ENCODE assay signal across 3 cellular contexts in the genomic region with DNA sequence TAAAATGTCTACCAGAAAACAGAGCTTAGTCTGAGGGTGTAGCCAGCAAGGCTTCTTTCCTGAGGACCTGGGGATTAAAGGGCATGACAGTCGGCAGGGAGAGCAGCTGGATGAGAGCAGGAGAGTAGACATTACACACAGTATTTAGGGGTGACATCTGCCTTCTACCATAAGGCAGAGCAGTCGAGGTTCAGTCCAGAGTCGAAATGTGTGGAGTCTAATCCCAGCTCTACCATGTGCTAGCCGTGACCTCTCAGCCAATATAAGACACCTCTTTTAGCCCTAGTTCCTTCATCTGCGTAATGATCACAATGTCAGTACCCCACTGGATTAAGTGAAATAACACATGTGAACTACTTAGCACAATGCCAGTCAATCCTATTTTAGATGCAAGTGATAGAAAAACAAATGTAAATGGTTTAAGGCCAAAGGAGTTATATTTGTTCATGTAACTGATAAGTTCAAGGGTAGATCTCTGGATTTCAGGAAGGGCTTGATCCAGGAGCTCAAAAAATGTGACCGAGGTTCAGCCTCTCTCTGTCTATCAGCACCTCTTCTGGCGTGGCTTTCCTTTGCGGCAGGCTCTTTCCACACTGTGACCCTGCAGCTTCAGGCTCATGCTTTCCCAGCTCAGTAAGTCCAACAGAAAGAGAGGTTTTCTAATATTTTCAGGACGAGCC.
TF ChIP-seq lines count a peak whose summit lies in the region.

No MANE protein-coding gene starts in this region.

TF ChIP-seq in A549, 52 proteins besides CTCF, POLR2A, EP300 and RAD21:
- TF ChIP-seq TP53 (CRISPR knock-in tag; IDR thresholded peaks at IDR 0.05) (0 out of 2 replicates have a peak, but pooled peaks have one; percentile 57), EHMT2 (IDR thresholded peaks at IDR 0.05; ENCODE audit: low read depth) (no peak), EHF (CRISPR knock-in tag; IDR thresholded peaks at IDR 0.05) (peak; percentile 91), HOXA7 (CRISPR knock-in tag; IDR thresholded peaks at IDR 0.05) (peak; percentile 85), HOXB5 (CRISPR knock-in tag; IDR thresholded peaks at IDR 0.05) (peak; percentile 71), MAZ (IDR thresholded peaks at IDR 0.05; ENCODE audit: borderline replicate concordance, low read depth, low read length) (no peak), RCOR1 (IDR thresholded peaks at IDR 0.05; ENCODE audit: low read depth, low read length) (no peak), TFCP2L1 (CRISPR knock-in tag; IDR thresholded peaks at IDR 0.05) (no peak), ZC3H11A (IDR thresholded peaks at IDR 0.05) (no peak), HEYL (CRISPR knock-in tag; IDR thresholded peaks at IDR 0.05) (0 out of 2 replicates have a peak, but pooled peaks have one; percentile 15), RARB (CRISPR knock-in tag; IDR thresholded peaks at IDR 0.05) (peak; percentile 29; the same call in 1 of the 2 replicates), HOXB13 (CRISPR knock-in tag; IDR thresholded peaks at IDR 0.05; ENCODE audit: low read depth) (peak; percentile 96), ZNF302 (CRISPR knock-in tag; IDR thresholded peaks at IDR 0.05) (peak; percentile 84; the same call in 1 of the 2 replicates), GATA3 (IDR thresholded peaks at IDR 0.05; ENCODE audit: borderline replicate concordance) (no peak), FOXS1 (CRISPR knock-in tag; IDR thresholded peaks at IDR 0.05) (peak; percentile 84; the same call in 1 of the 2 replicates), MYC (IDR thresholded peaks at IDR 0.05; ENCODE audit: borderline replicate concordance, low read length) (no peak)
- TF ChIP-seq, protein P1, sequence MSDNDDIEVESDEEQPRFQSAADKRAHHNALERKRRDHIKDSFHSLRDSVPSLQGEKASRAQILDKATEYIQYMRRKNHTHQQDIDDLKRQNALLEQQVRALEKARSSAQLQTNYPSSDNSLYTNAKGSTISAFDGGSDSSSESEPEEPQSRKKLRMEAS (IDR thresholded peaks at IDR 0.05) = peak; percentile 12; the same call in 1 of the 2 replicates
- TF ChIP-seq, protein P2, sequence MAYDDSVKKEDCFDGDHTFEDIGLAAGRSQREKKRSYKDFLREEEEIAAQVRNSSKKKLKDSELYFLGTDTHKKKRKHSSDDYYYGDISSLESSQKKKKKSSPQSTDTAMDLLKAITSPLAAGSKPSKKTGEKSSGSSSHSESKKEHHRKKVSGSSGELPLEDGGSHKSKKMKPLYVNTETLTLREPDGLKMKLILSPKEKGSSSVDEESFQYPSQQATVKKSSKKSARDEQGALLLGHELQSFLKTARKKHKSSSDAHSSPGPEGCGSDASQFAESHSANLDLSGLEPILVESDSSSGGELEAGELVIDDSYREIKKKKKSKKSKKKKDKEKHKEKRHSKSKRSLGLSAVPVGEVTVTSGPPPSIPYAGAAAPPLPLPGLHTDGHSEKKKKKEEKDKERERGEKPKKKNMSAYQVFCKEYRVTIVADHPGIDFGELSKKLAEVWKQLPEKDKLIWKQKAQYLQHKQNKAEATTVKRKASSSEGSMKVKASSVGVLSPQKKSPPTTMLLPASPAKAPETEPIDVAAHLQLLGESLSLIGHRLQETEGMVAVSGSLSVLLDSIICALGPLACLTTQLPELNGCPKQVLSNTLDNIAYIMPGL (CRISPR knock-in tag; IDR thresholded peaks at IDR 0.05; ENCODE audit: borderline replicate concordance) = peak; percentile 90; the same call in 1 of the 2 replicates

TF ChIP-seq in HepG2, 621 proteins besides CTCF, POLR2A, EP300 and RAD21 (continues in another document):
- TF ChIP-seq SP140L (CRISPR knock-in tag; IDR thresholded peaks at IDR 0.05; ENCODE audit: borderline replicate concordance) (no peak), ZNF207 (IDR thresholded peaks at IDR 0.05; ENCODE audit: borderline replicate concordance) (no peak), RCOR2 (CRISPR knock-in tag; IDR thresholded peaks at IDR 0.05) (peak; percentile 83), KDM1A (CRISPR knock-in tag; IDR thresholded peaks at IDR 0.05) (peak; percentile 52; the same call in 1 of the 2 replicates), ZMYM3 (CRISPR knock-in tag; IDR thresholded peaks at IDR 0.05) (peak; percentile 13; the same call in 1 of the 2 replicates), NR1H2 (CRISPR knock-in tag; IDR thresholded peaks at IDR 0.05; ENCODE audit: borderline replicate concordance, low read depth) (no peak), GLI4 (CRISPR knock-in tag; IDR thresholded peaks at IDR 0.05; ENCODE audit: borderline replicate concordance) (peak; percentile 55; the same call in 1 of the 2 replicates), ZNF329 (CRISPR knock-in tag; IDR thresholded peaks at IDR 0.05; ENCODE audit: low read depth) (peak; percentile 100), FIP1L1 (IDR thresholded peaks at IDR 0.05; ENCODE audit: borderline replicate concordance, insufficient read depth, low read depth, low read length) (no peak), ZSCAN20 (CRISPR knock-in tag; IDR thresholded peaks at IDR 0.05; ENCODE audit: borderline replicate concordance) (no peak), JUN (CRISPR knock-in tag; IDR thresholded peaks at IDR 0.05) (0 out of 2 replicates have a peak, but pooled peaks have one; percentile 10), ZNF629 (CRISPR knock-in tag; conservative IDR thresholded peaks at IDR 0.05) (0 out of 2 replicates have a peak, but pooled peaks have one; percentile 17), ZFX (CRISPR knock-in tag; IDR thresholded peaks at IDR 0.05; ENCODE audit: low read depth) (0 out of 2 replicates have a peak, but pooled peaks have one; percentile 2), RBFOX2 (IDR thresholded peaks at IDR 0.05; ENCODE audit: low read depth, low read length) (peak; percentile 45; the same call in 1 of the 2 replicates), IKZF4 (CRISPR knock-in tag; IDR thresholded peaks at IDR 0.05; ENCODE audit: borderline replicate concordance, low read depth, not compliant biosample characterization) (no peak), ZNF720 (CRISPR knock-in tag; IDR thresholded peaks at IDR 0.05) (no peak)
- TF ChIP-seq, protein P3, sequence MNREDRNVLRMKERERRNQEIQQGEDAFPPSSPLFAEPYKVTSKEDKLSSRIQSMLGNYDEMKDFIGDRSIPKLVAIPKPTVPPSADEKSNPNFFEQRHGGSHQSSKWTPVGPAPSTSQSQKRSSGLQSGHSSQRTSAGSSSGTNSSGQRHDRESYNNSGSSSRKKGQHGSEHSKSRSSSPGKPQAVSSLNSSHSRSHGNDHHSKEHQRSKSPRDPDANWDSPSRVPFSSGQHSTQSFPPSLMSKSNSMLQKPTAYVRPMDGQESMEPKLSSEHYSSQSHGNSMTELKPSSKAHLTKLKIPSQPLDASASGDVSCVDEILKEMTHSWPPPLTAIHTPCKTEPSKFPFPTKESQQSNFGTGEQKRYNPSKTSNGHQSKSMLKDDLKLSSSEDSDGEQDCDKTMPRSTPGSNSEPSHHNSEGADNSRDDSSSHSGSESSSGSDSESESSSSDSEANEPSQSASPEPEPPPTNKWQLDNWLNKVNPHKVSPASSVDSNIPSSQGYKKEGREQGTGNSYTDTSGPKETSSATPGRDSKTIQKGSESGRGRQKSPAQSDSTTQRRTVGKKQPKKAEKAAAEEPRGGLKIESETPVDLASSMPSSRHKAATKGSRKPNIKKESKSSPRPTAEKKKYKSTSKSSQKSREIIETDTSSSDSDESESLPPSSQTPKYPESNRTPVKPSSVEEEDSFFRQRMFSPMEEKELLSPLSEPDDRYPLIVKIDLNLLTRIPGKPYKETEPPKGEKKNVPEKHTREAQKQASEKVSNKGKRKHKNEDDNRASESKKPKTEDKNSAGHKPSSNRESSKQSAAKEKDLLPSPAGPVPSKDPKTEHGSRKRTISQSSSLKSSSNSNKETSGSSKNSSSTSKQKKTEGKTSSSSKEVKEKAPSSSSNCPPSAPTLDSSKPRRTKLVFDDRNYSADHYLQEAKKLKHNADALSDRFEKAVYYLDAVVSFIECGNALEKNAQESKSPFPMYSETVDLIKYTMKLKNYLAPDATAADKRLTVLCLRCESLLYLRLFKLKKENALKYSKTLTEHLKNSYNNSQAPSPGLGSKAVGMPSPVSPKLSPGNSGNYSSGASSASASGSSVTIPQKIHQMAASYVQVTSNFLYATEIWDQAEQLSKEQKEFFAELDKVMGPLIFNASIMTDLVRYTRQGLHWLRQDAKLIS (CRISPR knock-in tag; IDR thresholded peaks at IDR 0.05) = peak; percentile 28; the same call in 1 of the 2 replicates
- TF ChIP-seq, protein P4, sequence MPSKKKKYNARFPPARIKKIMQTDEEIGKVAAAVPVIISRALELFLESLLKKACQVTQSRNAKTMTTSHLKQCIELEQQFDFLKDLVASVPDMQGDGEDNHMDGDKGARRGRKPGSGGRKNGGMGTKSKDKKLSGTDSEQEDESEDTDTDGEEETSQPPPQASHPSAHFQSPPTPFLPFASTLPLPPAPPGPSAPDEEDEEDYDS (CRISPR knock-in tag; IDR thresholded peaks at IDR 0.05) = 0 out of 2 replicates have a peak, but pooled peaks have one; percentile 7
- TF ChIP-seq, protein P1 (IDR thresholded peaks at IDR 0.05) = 0 out of 2 replicates have a peak, but pooled peaks have one; percentile 18

TF ChIP-seq in SK-N-SH treated with all-trans-retinoic acid at 6 μM for 48 hours, 23 proteins besides CTCF, POLR2A, EP300 and RAD21:
- no peak for TF ChIP-seq ESRRG (CRISPR knock-in tag; IDR thresholded peaks at IDR 0.05)
- TF ChIP-seq TOX (CRISPR knock-in tag; IDR thresholded peaks at IDR 0.05; ENCODE audit: borderline replicate concordance) = no peak
- TF ChIP-seq, protein P5, sequence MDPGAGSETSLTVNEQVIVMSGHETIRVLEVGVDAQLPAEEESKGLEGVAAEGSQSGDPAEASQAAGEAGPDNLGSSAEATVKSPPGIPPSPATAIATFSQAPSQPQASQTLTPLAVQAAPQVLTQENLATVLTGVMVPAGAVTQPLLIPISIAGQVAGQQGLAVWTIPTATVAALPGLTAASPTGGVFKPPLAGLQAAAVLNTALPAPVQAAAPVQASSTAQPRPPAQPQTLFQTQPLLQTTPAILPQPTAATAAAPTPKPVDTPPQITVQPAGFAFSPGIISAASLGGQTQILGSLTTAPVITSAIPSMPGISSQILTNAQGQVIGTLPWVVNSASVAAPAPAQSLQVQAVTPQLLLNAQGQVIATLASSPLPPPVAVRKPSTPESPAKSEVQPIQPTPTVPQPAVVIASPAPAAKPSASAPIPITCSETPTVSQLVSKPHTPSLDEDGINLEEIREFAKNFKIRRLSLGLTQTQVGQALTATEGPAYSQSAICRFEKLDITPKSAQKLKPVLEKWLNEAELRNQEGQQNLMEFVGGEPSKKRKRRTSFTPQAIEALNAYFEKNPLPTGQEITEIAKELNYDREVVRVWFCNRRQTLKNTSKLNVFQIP (CRISPR knock-in tag; IDR thresholded peaks at IDR 0.05; ENCODE audit: borderline replicate concordance, low read depth) = no peak
- TF ChIP-seq TCF4 (CRISPR knock-in tag; IDR thresholded peaks at IDR 0.05; ENCODE audit: borderline replicate concordance) = no peak
- TF ChIP-seq RARB (CRISPR knock-in tag; IDR thresholded peaks at IDR 0.05) = no peak
- TF ChIP-seq ZFP3 (CRISPR knock-in tag; IDR thresholded peaks at IDR 0.05) = no peak
- no peak for TF ChIP-seq BACH2 (CRISPR knock-in tag; IDR thresholded peaks at IDR 0.05; ENCODE audit: borderline replicate concordance)
- no peak for TF ChIP-seq SNAI2 (CRISPR knock-in tag; IDR thresholded peaks at IDR 0.05)
- TF ChIP-seq, protein P6, sequence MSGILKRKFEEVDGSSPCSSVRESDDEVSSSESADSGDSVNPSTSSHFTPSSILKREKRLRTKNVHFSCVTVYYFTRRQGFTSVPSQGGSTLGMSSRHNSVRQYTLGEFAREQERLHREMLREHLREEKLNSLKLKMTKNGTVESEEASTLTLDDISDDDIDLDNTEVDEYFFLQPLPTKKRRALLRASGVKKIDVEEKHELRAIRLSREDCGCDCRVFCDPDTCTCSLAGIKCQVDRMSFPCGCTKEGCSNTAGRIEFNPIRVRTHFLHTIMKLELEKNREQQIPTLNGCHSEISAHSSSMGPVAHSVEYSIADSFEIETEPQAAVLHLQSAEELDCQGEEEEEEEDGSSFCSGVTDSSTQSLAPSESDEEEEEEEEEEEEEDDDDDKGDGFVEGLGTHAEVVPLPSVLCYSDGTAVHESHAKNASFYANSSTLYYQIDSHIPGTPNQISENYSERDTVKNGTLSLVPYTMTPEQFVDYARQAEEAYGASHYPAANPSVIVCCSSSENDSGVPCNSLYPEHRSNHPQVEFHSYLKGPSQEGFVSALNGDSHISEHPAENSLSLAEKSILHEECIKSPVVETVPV (CRISPR knock-in tag; IDR thresholded peaks at IDR 0.05) = no peak
TF ChIP-seq in SK-N-SH treated with all-trans-retinoic acid at 6 μM for 48 hours: peak in this region for 0.
